Comparison of ENCODE assay signal across 9 cellular contexts in the genomic region with DNA sequence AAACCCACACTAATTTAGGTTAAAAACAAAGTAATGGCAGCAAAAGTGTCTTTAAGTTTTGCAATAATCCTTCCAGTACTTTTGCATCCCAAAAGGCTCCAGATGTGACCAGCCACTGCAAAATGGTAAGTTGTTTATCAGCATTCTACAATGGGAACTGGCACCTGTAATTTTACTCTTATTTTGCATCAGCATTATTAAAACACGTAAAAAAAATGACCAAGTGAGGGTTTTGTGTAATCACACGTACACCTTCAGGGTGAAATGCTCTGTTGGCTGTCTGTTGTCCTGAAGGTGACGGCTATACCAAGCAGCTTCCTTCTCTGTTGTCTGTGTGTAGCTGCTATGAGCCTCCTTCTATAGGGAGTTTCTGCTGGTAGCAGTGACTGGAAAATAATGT. TPM values are rescaled to one million over a fixed set of nuclear protein-coding genes. Genes with fewer than 3 reads are reported as not detected.
A peak's percentile ranks its signal among the peaks of the same experiment; 100 is the strongest.
DNase-seq lines count a peak whose midpoint lies in the region; ATAC-seq and TF ChIP-seq lines count a peak whose summit lies in the region.
"Had no signal": no experiment of that assay in that cellular context is flagged by ENCODE, and none has a peak within 500 bp of the region (broad histone marks: within the 10 kb centered on the region; RNA-seq: fewer than 3 reads in every experiment).

No MANE protein-coding gene starts in this region.

- H3K4me2 ChIP-seq in parathyroid adenoma (ENCODE audit: low read length), result peak overlapping the region; percentile 32

- peak overlapping the region in 2 of 7 donors; percentile 36 to 56 for H3K27ac Mint-ChIP-seq in CD14-positive monocyte
- H3K27ac Mint-ChIP-seq: activated naive CD4-positive, alpha-beta T cell treated with anti-CD3 and anti-CD28 coated beads, Interleukin-2, amount 50 U/mL, for 24 hours had no signal

- H3K27ac ChIP-seq in parathyroid adenoma, result peak overlapping the region; percentile 21

- peaks cover 24% of the 10 kb centered on the region for H3K4me1 ChIP-seq in parathyroid adenoma

- DNase-seq in EH (ENCODE audit: low read depth) (peak; percentile 69), NOMO-1 treated with dmso at 0.1 percent for 144 hours (lab: John Stamatoyannopoulos, UW; ENCODE audit: unreplicated experiment) (peak; percentile 58), fibroblast of peridontal ligament (ENCODE audit: extremely low read depth) (peak; percentile 91), CD14-positive monocyte (ENCODE audit: low spot score) (no peak), cerebellum (ENCODE audit: low spot score) (no peak), NCI-H226 (no peak)

- TF ChIP-seq CTCF in parathyroid adenoma (IDR thresholded peaks at IDR 0.05), result no peak
- no peak for TF ChIP-seq CTCF in CD14-positive monocyte (IDR thresholded peaks at IDR 0.05)

- no peak for ATAC-seq in HG03457 (IDR thresholded peaks at IDR 0.05; ENCODE audit: unreplicated experiment)

- no peak overlapping the region for H3K9ac ChIP-seq in parathyroid adenoma

- H3K9me3 Mint-ChIP-seq in CD14-positive monocyte, result peaks cover 0 to 6% (median 0%) of the 10 kb centered on the region in 7 donors
- H3K9me3 Mint-ChIP-seq: activated naive CD4-positive, alpha-beta T cell treated with anti-CD3 and anti-CD28 coated beads, Interleukin-2, amount 50 U/mL, for 24 hours had no signal

- no peaks in the 10 kb centered on the region for H3K9me3 ChIP-seq in parathyroid adenoma (ENCODE audit: control insufficient read depth, low read length)

- H3K27me3 Mint-ChIP-seq in CD14-positive monocyte (ENCODE audit: low read depth in 3 of 3), result no peaks in the 10 kb centered on the region
- H3K27me3 Mint-ChIP-seq: activated naive CD4-positive, alpha-beta T cell treated with anti-CD3 and anti-CD28 coated beads, Interleukin-2, amount 50 U/mL, for 24 hours had no signal

- no peaks in the 10 kb centered on the region for H3K79me2 ChIP-seq in parathyroid adenoma

- peak overlapping the region; percentile 76 for H2AFZ ChIP-seq in parathyroid adenoma

- no peaks in the 10 kb centered on the region for H3K27me3 ChIP-seq in parathyroid adenoma (ENCODE audit: control insufficient read depth, insufficient read depth, low read length)

- peak overlapping the region in 1 of 2 donors; percentile 55 for H3K4me3 Mint-ChIP-seq in CD14-positive monocyte
- H3K4me3 Mint-ChIP-seq: activated naive CD4-positive, alpha-beta T cell treated with anti-CD3 and anti-CD28 coated beads, Interleukin-2, amount 50 U/mL, for 24 hours had no signal

- no peaks in the 10 kb centered on the region for H3K36me3 Mint-ChIP-seq in CD14-positive monocyte
- H3K36me3 Mint-ChIP-seq: activated naive CD4-positive, alpha-beta T cell treated with anti-CD3 and anti-CD28 coated beads, Interleukin-2, amount 50 U/mL, for 24 hours had no signal

- intact Hi-C loops in CD14-positive monocyte (cut with micrococcal nuclease), result no loop called here

- peak overlapping the region; percentile 8 for H3K4me3 ChIP-seq in parathyroid adenoma (ENCODE audit: low read depth, low read length)

- peaks cover 32% of the 10 kb centered on the region for H3K4me1 Mint-ChIP-seq in CD14-positive monocyte

- H3K36me3 ChIP-seq in parathyroid adenoma (ENCODE audit: control insufficient read depth, insufficient read depth, low read length), result no peaks in the 10 kb centered on the region

RNA-seq across cellular contexts. Expression of gene SSBP2, which starts 36.9 kb away (rescaled TPM):
- polyA plus RNA-seq in CD14-positive monocyte, result 10 to 100 TPM; 53.4 to 55.2 TPM
- total RNA-seq in cerebellum, result 117 TPM

Comparison
In these comparisons a context has a peak if more than half of its experiments do, and no peak if none do; other contexts are left out.
1. DNase-seq: peak in EH (single experiment), NOMO-1 treated with dmso at 0.1 percent for 144 hours (single experiment) and fibroblast of peridontal ligament (single experiment); none in CD14-positive monocyte (single experiment), cerebellum (single experiment) and NCI-H226 (single experiment).